Comparison of ENCODE assay signal across 10 cellular contexts in the genomic region with DNA sequence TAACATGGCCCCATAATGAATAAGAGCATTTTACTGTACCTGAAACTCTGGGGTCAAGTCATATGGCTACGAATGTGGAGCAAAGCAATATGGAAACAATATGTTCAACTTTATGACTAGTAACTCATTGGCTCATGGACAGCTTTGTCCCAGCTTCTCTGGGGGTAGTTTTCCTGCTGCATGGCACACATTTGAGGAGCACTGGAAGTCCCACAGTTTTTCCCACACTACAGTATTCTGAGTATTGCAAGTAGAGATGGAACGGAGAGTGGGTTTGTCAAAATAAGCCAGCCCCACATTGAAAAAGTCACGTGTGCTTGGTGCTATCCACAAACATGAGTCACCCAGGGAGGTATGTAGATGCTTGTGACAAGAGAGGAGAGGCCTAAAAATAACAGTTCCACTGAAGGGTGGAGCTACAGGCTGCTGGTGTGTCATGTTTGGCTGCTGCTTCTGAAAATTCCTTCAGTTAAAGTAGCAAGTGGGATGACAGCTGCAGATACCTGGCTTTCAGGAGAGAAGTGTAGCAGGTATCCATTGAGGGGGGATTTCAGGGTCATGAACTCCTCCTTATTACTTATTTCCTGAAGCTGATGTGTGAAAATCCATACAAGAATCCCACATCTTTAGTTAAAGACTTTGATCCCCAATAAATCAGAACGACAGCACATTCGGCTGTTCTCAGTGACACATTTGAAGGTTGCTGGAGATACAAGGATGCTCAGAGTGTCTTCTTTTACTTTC. TPM values are rescaled to one million over a fixed set of nuclear protein-coding genes. Genes with fewer than 3 reads are reported as not detected.
DNase-seq lines count a peak whose midpoint lies in the region; ATAC-seq lines count a peak whose summit lies in the region.
"Had no signal": no experiment of that assay in that cellular context is flagged by ENCODE, and none has a peak within 500 bp of the region (broad histone marks: within the 10 kb centered on the region; RNA-seq: fewer than 3 reads in every experiment).

No MANE protein-coding gene starts in this region.

- peaks cover 0 to 9% (median 0%) of the 10 kb centered on the region in 3 donors for H3K36me3 Mint-ChIP-seq in immature natural killer cell
- no peaks in the 10 kb centered on the region for H3K36me3 Mint-ChIP-seq in activated T-helper 17 cell treated with anti-CD3 and anti-CD28 coated beads, Interleukin-2, amount 50 U/mL, for 72 hours (ENCODE audit: low read depth)
- H3K36me3 Mint-ChIP-seq in activated CD4-positive, alpha-beta T cell treated with anti-CD3 and anti-CD28 coated beads, Interleukin-2, amount 10 ng/mL, durations not matched to agents 24 days and 14 days (ENCODE audit: low read depth), result no peaks in the 10 kb centered on the region

- peaks cover 38 to 51% of the 10 kb centered on the region in 2 donors for H3K4me1 Mint-ChIP-seq in immature natural killer cell
- no peaks in the 10 kb centered on the region for H3K4me1 Mint-ChIP-seq in activated T-helper 17 cell treated with anti-CD3 and anti-CD28 coated beads, Interleukin-2, amount 50 U/mL, for 72 hours
- H3K4me1 Mint-ChIP-seq in activated CD4-positive, alpha-beta T cell treated with anti-CD3 and anti-CD28 coated beads, Interleukin-2, amount 10 ng/mL, durations not matched to agents 24 days and 14 days, result no peaks in the 10 kb centered on the region

- peak overlapping the region; percentile 38 to 86 (median 82) for H3K4me3 Mint-ChIP-seq in immature natural killer cell
- H3K4me3 Mint-ChIP-seq in activated T-helper 17 cell treated with anti-CD3 and anti-CD28 coated beads, Interleukin-2, amount 50 U/mL, for 72 hours, result no peak overlapping the region
- no peak overlapping the region for H3K4me3 Mint-ChIP-seq in activated CD4-positive, alpha-beta T cell treated with anti-CD3 and anti-CD28 coated beads, Interleukin-2, amount 10 ng/mL, durations not matched to agents 24 days and 14 days

- H3K9me3 Mint-ChIP-seq in immature natural killer cell, result no peaks in the 10 kb centered on the region
- H3K9me3 Mint-ChIP-seq in activated T-helper 17 cell treated with anti-CD3 and anti-CD28 coated beads, Interleukin-2, amount 50 U/mL, for 72 hours, result peaks cover 10% of the 10 kb centered on the region
- H3K9me3 Mint-ChIP-seq in activated CD4-positive, alpha-beta T cell treated with anti-CD3 and anti-CD28 coated beads, Interleukin-2, amount 10 ng/mL, durations not matched to agents 24 days and 14 days, result no peaks in the 10 kb centered on the region

- H3K9ac ChIP-seq in adipocyte (ENCODE audit: low read length), result peak overlapping the region; percentile 45
- no peak overlapping the region for H3K9ac ChIP-seq in stomach smooth muscle (ENCODE audit: low read length in 2 of 2)

- H3K36me3 ChIP-seq in adipocyte (ENCODE audit: control insufficient read depth, insufficient read depth, low read length, severe bottlenecking) (no peaks in the 10 kb centered on the region), stomach smooth muscle (ENCODE audit: control insufficient read depth in 2 of 2, insufficient read depth in 2 of 2, low read length in 2 of 2) (no peaks in the 10 kb centered on the region)
- H3K36me3 ChIP-seq: tibial nerve had no signal

- ATAC-seq in activated T-helper 17 cell treated with anti-CD3 and anti-CD28 coated beads, Interleukin-2, amount 50 U/mL, for 72 hours (replicated peaks), result no peak
- ATAC-seq in HG03175 (IDR thresholded peaks at IDR 0.05; ENCODE audit: unreplicated experiment), result no peak

- H3K27me3 Mint-ChIP-seq in immature natural killer cell (ENCODE audit: low read depth in 3 of 3), result peaks cover 2 to 9% (median 9%) of the 10 kb centered on the region in 3 donors
- H3K27me3 Mint-ChIP-seq in activated T-helper 17 cell treated with anti-CD3 and anti-CD28 coated beads, Interleukin-2, amount 50 U/mL, for 72 hours, result no peaks in the 10 kb centered on the region
- H3K27me3 Mint-ChIP-seq in activated CD4-positive, alpha-beta T cell treated with anti-CD3 and anti-CD28 coated beads, Interleukin-2, amount 10 ng/mL, durations not matched to agents 24 days and 14 days, result no peaks in the 10 kb centered on the region

- intact Hi-C loops in activated CD4-positive, alpha-beta T cell treated with anti-CD3 and anti-CD28 coated beads, Interleukin-2, amount 10 ng/mL, durations not matched to agents 24 days and 14 days (cut with micrococcal nuclease), result no loop called here

- H3K27ac Mint-ChIP-seq in immature natural killer cell, result peak overlapping the region; percentile 84 to 92 (median 88)
- H3K27ac Mint-ChIP-seq in activated T-helper 17 cell treated with anti-CD3 and anti-CD28 coated beads, Interleukin-2, amount 50 U/mL, for 72 hours, result no peak overlapping the region
- no peak overlapping the region for H3K27ac Mint-ChIP-seq in activated CD4-positive, alpha-beta T cell treated with anti-CD3 and anti-CD28 coated beads, Interleukin-2, amount 10 ng/mL, durations not matched to agents 24 days and 14 days

- H3K9me3 ChIP-seq in adipocyte (ENCODE audit: control insufficient read depth, low read length) (peaks cover 6% of the 10 kb centered on the region), stomach smooth muscle (ENCODE audit: control insufficient read depth in 2 of 2, low read length in 2 of 2) (no peaks in the 10 kb centered on the region)
- H3K9me3 ChIP-seq: tibial nerve had no signal

- H3K27me3 ChIP-seq in adipocyte (replicated peaks; ENCODE audit: control insufficient read depth, insufficient read depth, low read length) (no peaks in the 10 kb centered on the region), stomach smooth muscle (ENCODE audit: control insufficient read depth in 1 of 2, insufficient read depth in 2 of 2, low read length in 2 of 2) (no peaks in the 10 kb centered on the region)
- H3K27me3 ChIP-seq: tibial nerve had no signal

- peak; percentile 74 for DNase-seq in HT-29 (ENCODE audit: low spot score)
- peak; percentile 94 for DNase-seq in adipocyte (ENCODE audit: low read depth)
- DNase-seq in immature natural killer cell, result peak; percentile 70 to 76 (median 75)
- DNase-seq in NCI-H524 (lab: John Stamatoyannopoulos, UW), result no peak
- no peak for DNase-seq in activated CD4-positive, alpha-beta T cell treated with anti-CD3 and anti-CD28 coated beads, Interleukin-2, amount 10 ng/mL, durations not matched to agents 24 days and 14 days
- DNase-seq: activated CD4-positive, CD25-positive, alpha-beta regulatory T cell treated with anti-CD3 and anti-CD28 coated beads, Interleukin-2, amount 50 U/mL, for 72 hours had no signal

- peaks cover 34% of the 10 kb centered on the region for H3K4me1 ChIP-seq in adipocyte (ENCODE audit: control insufficient read depth, insufficient read depth, low read length)
- peaks cover 33% of the 10 kb centered on the region for H3K4me1 ChIP-seq in stomach smooth muscle (ENCODE audit: control insufficient read depth, insufficient read depth, low read length)

- H3K27ac ChIP-seq in stomach smooth muscle (ENCODE audit: low read length), result peak overlapping the region; percentile 13
- H3K27ac ChIP-seq: tibial nerve had no signal

- H3K4me3 ChIP-seq in adipocyte (ENCODE audit: low read length) (peak overlapping the region; percentile 12), stomach smooth muscle (ENCODE audit: low read length in 2 of 2) (peak overlapping the region; percentile 0 to 31)
- H3K4me3 ChIP-seq: tibial nerve had no signal

RNA-seq across cellular contexts. Expression of gene CTAGE1, which starts 48.3 kb away (rescaled TPM):
- total RNA-seq in HT-29 (2014; rRNA removed; shearing (Covaris generic)), result not detected in 2 replicates
- polyA plus RNA-seq in immature natural killer cell, result not detected
- total RNA-seq in activated T-helper 17 cell treated with anti-CD3 and anti-CD28 coated beads, Interleukin-2, amount 50 U/mL, for 72 hours, result not detected
- not detected in 2 replicates for total RNA-seq in activated CD4-positive, alpha-beta T cell treated with anti-CD3 and anti-CD28 coated beads, Interleukin-2, amount 10 ng/mL, durations not matched to agents 24 days and 14 days
- total RNA-seq: tibial nerve had no signal

Comparison
In these comparisons a context has a peak if more than half of its experiments do, and no peak if none do; other contexts are left out.
1. DNase-seq: peak in HT-29 (single experiment), adipocyte (single experiment) and immature natural killer cell (3 of 3); none in NCI-H524 (0 of 2) and activated CD4-positive, alpha-beta T cell treated with anti-CD3 and anti-CD28 coated beads, Interleukin-2, amount 10 ng/mL, durations not matched to agents 24 days and 14 days (single experiment).
2. H3K27ac Mint-ChIP-seq: peak in immature natural killer cell (6 of 6); none in activated T-helper 17 cell treated with anti-CD3 and anti-CD28 coated beads, Interleukin-2, amount 50 U/mL, for 72 hours (single experiment) and activated CD4-positive, alpha-beta T cell treated with anti-CD3 and anti-CD28 coated beads, Interleukin-2, amount 10 ng/mL, durations not matched to agents 24 days and 14 days (single experiment).
3. H3K4me3 Mint-ChIP-seq: peak in immature natural killer cell (5 of 5); none in activated T-helper 17 cell treated with anti-CD3 and anti-CD28 coated beads, Interleukin-2, amount 50 U/mL, for 72 hours (single experiment) and activated CD4-positive, alpha-beta T cell treated with anti-CD3 and anti-CD28 coated beads, Interleukin-2, amount 10 ng/mL, durations not matched to agents 24 days and 14 days (single experiment).